ENCODE assay signal across 33 cellular contexts in genomic region chr2:102971661-102972060, GRCh38.
"Had no signal": no experiment of that assay in that cellular context is flagged by ENCODE, and none has a peak within 500 bp of the region (broad histone marks: within the 10 kb centered on the region; RNA-seq: fewer than 3 reads in every experiment).

No MANE protein-coding gene starts in this region.

- H3K4me3 ChIP-seq: body of pancreas, cardiac muscle cell, colonic mucosa, esophagus squamous epithelium, gastrocnemius medialis, heart left ventricle had no signal

- FAIRE-seq: endometrium, endothelial cell of umbilical vein had no signal

- DNase-seq: activated B cell treated with CpG ODN at 0.5 μM for 24 hours; activated CD4-positive, alpha-beta T cell treated with anti-CD3 and anti-CD28 coated beads for 48 hours; activated CD4-positive, alpha-beta T cell treated with anti-CD3 and anti-CD28 coated beads, Interleukin-2, amount 50 U/mL, for 1 hour; activated CD4-positive, alpha-beta T cell treated with anti-CD3 and anti-CD28 coated beads, Interleukin-2, amount 50 U/mL, for 48 hours; activated CD8-positive, alpha-beta memory T cell treated with anti-CD3 and anti-CD28 coated beads, Interleukin-2, amount 10 ng/mL, durations not matched to agents 7 days and 5 days; activated CD8-positive, alpha-beta memory T cell treated with anti-CD3 and anti-CD28 coated beads, Interleukin-2, amount 50 U/mL, for 4 hours; activated CD8-positive, alpha-beta T cell treated with anti-CD3 and anti-CD28 coated beads for 36 hours; activated gamma-delta T cell; activated naive CD4-positive, alpha-beta T cell; activated naive CD4-positive, alpha-beta T cell treated with anti-CD3 and anti-CD28 coated beads, Interleukin-2, amount 10 ng/mL, durations not matched to agents 7 days and 5 days; activated naive CD8-positive, alpha-beta T cell treated with anti-CD3 and anti-CD28 coated beads, Interleukin-2, amount 10 ng/mL, durations not matched to agents 7 days and 5 days; activated T-cell treated with anti-CD3 and anti-CD28 coated beads, Interleukin-2, amount 50 U/mL, for 1 hour; activated T-cell treated with anti-CD3 and anti-CD28 coated beads, Interleukin-2, amount 50 U/mL, for 72 hours; amniotic stem cell; anterior cingulate cortex; body of pancreas; central memory CD4-positive, alpha-beta T cell; cerebellar nuclear complex; colonic mucosa; effector CD8-positive, alpha-beta T cell; esophagus squamous epithelium; foreskin keratinocyte; gastrocnemius medialis; glutamatergic neuron; heart left ventricle; hypothalamus; T-helper 1 cell; T-helper 17 cell; T1000; WERI-Rb-1 had no signal
